13 cellular contexts compared by ENCODE assay signal in genomic region chr11:116062526-116063171, GRCh38.
DNase-seq lines count a peak whose midpoint lies in the region; ATAC-seq, FAIRE-seq and TF ChIP-seq lines count a peak whose summit lies in the region.
"Had no signal": no experiment of that assay in that cellular context is flagged by ENCODE, and none has a peak within 500 bp of the region (broad histone marks: within the 10 kb centered on the region; RNA-seq: fewer than 3 reads in every experiment).

No MANE protein-coding gene starts in this region.

- H3K36me3 ChIP-seq in HepG2 (replicated peaks in 1 of 2; ENCODE audit: control insufficient read depth in 1 of 2, insufficient read depth in 2 of 2, low read length in 2 of 2) (no peaks in the 10 kb centered on the region), right lobe of liver (no peaks in the 10 kb centered on the region)
- H3K36me3 ChIP-seq: ascending aorta had no signal

- no peak for TF ChIP-seq CTCF in HepG2 (CRISPR knock-in tag; IDR thresholded peaks at IDR 0.05)
- TF ChIP-seq CTCF in right lobe of liver (IDR thresholded peaks at IDR 0.05), result no peak
- TF ChIP-seq CTCF in brain (conservative IDR thresholded peaks at IDR 0.05), result no peak

- in situ Hi-C loops in HepG2 (cut with HindIII; ENCODE audit: extremely low pct_ligation_motif_present, low pct_unique_long_range_greater_than_20kb), result no loop called here

- TF ChIP-seq POLR2A in HepG2 (IDR thresholded peaks at IDR 0.05; ENCODE audit: insufficient read depth in 1 of 2, low read depth in 2 of 2, low read length in 2 of 2), result no peak
- no peak for TF ChIP-seq POLR2A in right lobe of liver (IDR thresholded peaks at IDR 0.05)

- H3K4me3 ChIP-seq in HepG2 (replicated peaks in 1 of 3; ENCODE audit: insufficient read depth in 1 of 3, low read depth in 2 of 3, low read length in 3 of 3), result no peak overlapping the region
- no peak overlapping the region for H3K4me3 ChIP-seq in right lobe of liver
- H3K4me3 ChIP-seq: ascending aorta had no signal

- POLR2A ChIA-PET in HepG2 (lab: Yijun Ruan, JAX), result no interaction called here

- H3K4me1 Mint-ChIP-seq in brain, result peaks cover 70% of the 10 kb centered on the region
- H3K4me1 Mint-ChIP-seq: stimulated activated naive CD8-positive, alpha-beta T cell treated with anti-CD3 and anti-CD28 coated beads, Interleukin-15, amount 100 ng/mL, for 72 hours had no signal

- H2AFZ ChIP-seq in HepG2 (ENCODE audit: low read length), result no peak overlapping the region

- peak overlapping the region in 1 of 5 experiments; percentile 15 for H3K4me3 Mint-ChIP-seq in brain
- H3K4me3 Mint-ChIP-seq: naive B cell; stimulated activated naive CD8-positive, alpha-beta T cell treated with anti-CD3 and anti-CD28 coated beads, Interleukin-15, amount 100 ng/mL, for 72 hours had no signal

- H4K20me1 ChIP-seq in HepG2 (ENCODE audit: insufficient read depth, low read length), result no peaks in the 10 kb centered on the region

- DNase-seq in HepG2 (ENCODE audit: low spot score) (no peak), right lobe of liver (no peak), NCI-H2227 treated with DMSO at 0.1 percent for 48 hours (lab: John Stamatoyannopoulos, UW) (peak; percentile 61), ureter (ENCODE audit: low spot score) (no peak), NCI-H1436 treated with DMSO at 0.1 percent for 48 hours (lab: John Stamatoyannopoulos, UW) (no peak)
- no peak for DNase-seq in stimulated activated naive CD4-positive, alpha-beta T cell (lab: John Stamatoyannopoulos, UW)
- DNase-seq: naive B cell; NCI-H524 treated with DMSO at 0.1 percent for 48 hours; stimulated activated CD4-positive, alpha-beta T cell treated with anti-CD3 and anti-CD28 coated beads, Interleukin-1b, Interleukin-23, amount 100 ng/mL, for 48 hours; stimulated activated naive CD8-positive, alpha-beta T cell treated with anti-CD3 and anti-CD28 coated beads, Interleukin-15, amount 100 ng/mL, for 72 hours had no signal

- intact Hi-C loops in HepG2 (cut with micrococcal nuclease; ENCODE audit: unreplicated experiment) (no loop called here), right lobe of liver (cut with DNase I) (no loop called here)

- ATAC-seq in HepG2, result no peak
- no peak for ATAC-seq in right lobe of liver
- ATAC-seq in HG03280 (IDR thresholded peaks at IDR 0.05; ENCODE audit: unreplicated experiment), result no peak
- ATAC-seq: stimulated activated naive CD8-positive, alpha-beta T cell treated with anti-CD3 and anti-CD28 coated beads, Interleukin-15, amount 100 ng/mL, for 72 hours had no signal

- no peak for TF ChIP-seq RAD21 in HepG2 (CRISPR knock-in tag; IDR thresholded peaks at IDR 0.05)

- H3K4me2 ChIP-seq in HepG2 (ENCODE audit: low read depth, low read length), result no peak overlapping the region

- H3K27me3 Mint-ChIP-seq in brain, result peaks cover 3% of the 10 kb centered on the region
- H3K27me3 Mint-ChIP-seq: stimulated activated naive CD8-positive, alpha-beta T cell treated with anti-CD3 and anti-CD28 coated beads, Interleukin-15, amount 100 ng/mL, for 72 hours had no signal

- no peaks in the 10 kb centered on the region for H3K9me3 Mint-ChIP-seq in brain
- H3K9me3 Mint-ChIP-seq: stimulated activated naive CD8-positive, alpha-beta T cell treated with anti-CD3 and anti-CD28 coated beads, Interleukin-15, amount 100 ng/mL, for 72 hours had no signal

- H3K9ac ChIP-seq in HepG2 (ENCODE audit: insufficient read depth, low read depth, low read length), result no peak overlapping the region

- H3K27ac ChIP-seq in HepG2 (ENCODE audit: extremely low read length, insufficient read depth, low read length), result no peak overlapping the region
- H3K27ac ChIP-seq in right lobe of liver, result no peak overlapping the region
- H3K27ac ChIP-seq: ascending aorta had no signal

- FAIRE-seq in HepG2 (lab: Jason Lieb, UNC), result no peak

- H3K9me3 ChIP-seq in HepG2 (ENCODE audit: low read length) (no peaks in the 10 kb centered on the region), right lobe of liver (no peaks in the 10 kb centered on the region)
- H3K9me3 ChIP-seq: ascending aorta had no signal

- no peaks in the 10 kb centered on the region for H3K79me2 ChIP-seq in HepG2 (ENCODE audit: insufficient read depth, low read length)

- H3K27me3 ChIP-seq in HepG2 (ENCODE audit: control insufficient read depth in 1 of 2, insufficient read depth in 2 of 2, low read length in 2 of 2) (peaks cover 2 to 14% of the 10 kb centered on the region in 2 experiments; a peak in 3 of 5 replicates), right lobe of liver (no peaks in the 10 kb centered on the region)
- H3K27me3 ChIP-seq: ascending aorta had no signal

- 9% methylated on average over 11 of the region's 11 CpGs for WGBS in HepG2 (ENCODE audit: low lambda C conversion rate)
- WGBS in right lobe of liver (ENCODE audit: insufficient coverage, low coverage, low lambda C conversion rate, missing lambda C conversion rate), result 26% methylated on average over 9 of the region's 11 CpGs

- CTCF ChIA-PET in HepG2 (lab: Yijun Ruan, JAX; ENCODE audit: low intra/inter-chr PET ratio, low total read pairs), result no interaction called here

- no TSS peak for BruUV-seq in HepG2 (replicated peaks; lab: Mats Ljungman, UMichigan)

- peak overlapping the region in 3 of 5 experiments; percentile 49 to 87 (median 51) for H3K27ac Mint-ChIP-seq in brain

- H3K36me3 Mint-ChIP-seq in brain, result no peaks in the 10 kb centered on the region
- H3K36me3 Mint-ChIP-seq: naive B cell had no signal

- TF ChIP-seq EP300 in HepG2 (IDR thresholded peaks at IDR 0.05; ENCODE audit: low read depth in 2 of 2, low read length in 2 of 2) (no peak), HepG2 (CRISPR knock-in tag; IDR thresholded peaks at IDR 0.05; ENCODE audit: borderline replicate concordance) (no peak)

- H3K4me1 ChIP-seq in HepG2 (ENCODE audit: insufficient read depth, low read length) (no peaks in the 10 kb centered on the region), right lobe of liver (no peaks in the 10 kb centered on the region)
- H3K4me1 ChIP-seq: ascending aorta had no signal

TF ChIP-seq in HepG2, 621 proteins besides CTCF, POLR2A, EP300 and RAD21:
- TF ChIP-seq LCORL (IDR thresholded peaks at IDR 0.05) (peak; percentile 81), LCORL (CRISPR knock-in tag; IDR thresholded peaks at IDR 0.05) (no peak), IKZF5 (CRISPR knock-in tag; IDR thresholded peaks at IDR 0.05) (no peak), SRY (CRISPR knock-in tag; IDR thresholded peaks at IDR 0.05) (no peak), NFE2L2 (IDR thresholded peaks at IDR 0.05; ENCODE audit: low read length) (no peak)
TF ChIP-seq in HepG2: peak in this region for 1.
